In the genomic region with DNA sequence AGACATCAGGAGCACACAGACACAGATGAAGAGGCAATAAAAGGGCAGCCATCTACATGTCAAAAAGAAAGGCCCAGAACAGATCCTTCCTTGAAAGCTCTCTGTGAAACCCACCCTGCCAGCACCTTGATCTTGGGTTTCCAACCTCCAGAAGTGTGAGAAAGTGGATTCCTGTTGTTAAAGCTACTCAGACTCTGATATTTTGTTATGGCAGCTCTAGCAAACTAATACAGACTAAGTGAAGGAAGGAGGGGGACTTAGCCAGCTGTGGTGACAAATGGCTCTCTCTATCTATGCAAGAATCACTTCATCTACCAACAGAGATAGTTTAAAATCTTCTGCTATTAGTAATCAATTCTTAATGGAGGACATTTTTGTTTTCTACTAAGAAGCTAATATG, we compare ENCODE assay signal across 24 cellular contexts. TPM values are rescaled to one million over a fixed set of nuclear protein-coding genes. Genes with fewer than 3 reads are reported as not detected.
A peak's percentile ranks its signal among the peaks of the same experiment; 100 is the strongest.
DNase-seq lines count a peak whose midpoint lies in the region; ATAC-seq and TF ChIP-seq lines count a peak whose summit lies in the region.
"Had no signal": no experiment of that assay in that cellular context is flagged by ENCODE, and none has a peak within 500 bp of the region (broad histone marks: within the 10 kb centered on the region; RNA-seq: fewer than 3 reads in every experiment).

No MANE protein-coding gene starts in this region.

- peak overlapping the region; percentile 95 for H3K27ac Mint-ChIP-seq in activated CD4-positive, alpha-beta T cell treated with anti-CD3 and anti-CD28 coated beads, Interleukin-2, amount 10 ng/mL, durations not matched to agents 7 days and 5 days
- H3K27ac Mint-ChIP-seq in CD4-positive, alpha-beta T cell = peak overlapping the region; percentile 97
- H3K27ac Mint-ChIP-seq in activated CD4-positive, alpha-beta memory T cell treated with anti-CD3 and anti-CD28 coated beads, Interleukin-2, amount 10 ng/mL, durations not matched to agents 7 days and 5 days = peak overlapping the region; percentile 97
- H3K27ac Mint-ChIP-seq in dendritic cell treated with granulocyte-macrophage colony-stimulating factor and Interleukin-4, amounts not matched to agents 40 ng/mL and 50 ng/mL, for 4 days = peak overlapping the region; percentile 79
- H3K27ac Mint-ChIP-seq: nephron progenitor cell had no signal

- no peak for TF ChIP-seq CTCF in CD4-positive, alpha-beta T cell (IDR thresholded peaks at IDR 0.05)

- no peak for ATAC-seq in CD4-positive, alpha-beta T cell (ENCODE audit: poor library complexity)
- ATAC-seq: effector memory CD8-positive, alpha-beta T cell; esophagus mucosa; left ventricle myocardium superior had no signal

- DNase-seq in activated CD4-positive, alpha-beta T cell treated with anti-CD3 and anti-CD28 coated beads, Interleukin-2, amount 10 ng/mL, durations not matched to agents 7 days and 5 days = no peak
- DNase-seq in activated CD4-positive, alpha-beta T cell treated with anti-CD3 and anti-CD28 coated beads for 48 hours = no peak
- DNase-seq in CD4-positive, alpha-beta T cell = no peak
- DNase-seq in activated CD4-positive, alpha-beta memory T cell treated with anti-CD3 and anti-CD28 coated beads, Interleukin-2, amount 10 ng/mL, durations not matched to agents 7 days and 5 days = no peak
- DNase-seq in NCI-H2227 treated with DMSO at 0.1 percent for 48 hours (lab: John Stamatoyannopoulos, UW) (no peak), cerebellar cortex (ENCODE audit: low spot score) (no peak), islet precursor cell (no peak)
- DNase-seq: DMS 273 treated with DMSO at 0.1 percent for 48 hours; effector memory CD8-positive, alpha-beta T cell; foreskin melanocyte; left ventricle myocardium superior; NCI-H1436 treated with DMSO at 0.1 percent for 48 hours; NCI-H526; nephron progenitor cell; posterior cingulate gyrus; sigmoid colon; stimulated activated CD4-positive, alpha-beta T cell treated with anti-CD3 and anti-CD28 coated beads, Interleukin-15, amount 100 ng/mL, for 24 hours had no signal

- H3K9me3 ChIP-seq in CD4-positive, alpha-beta T cell (ENCODE audit: control insufficient read depth, low read length) = no peaks in the 10 kb centered on the region
- H3K9me3 ChIP-seq: sigmoid colon, SJSA1, suprapubic skin had no signal

- H3K9me3 Mint-ChIP-seq in activated CD4-positive, alpha-beta T cell treated with anti-CD3 and anti-CD28 coated beads, Interleukin-2, amount 10 ng/mL, durations not matched to agents 7 days and 5 days = peaks cover 32% of the 10 kb centered on the region
- peaks cover 6% of the 10 kb centered on the region for H3K9me3 Mint-ChIP-seq in CD4-positive, alpha-beta T cell
- peaks cover 32% of the 10 kb centered on the region for H3K9me3 Mint-ChIP-seq in activated CD4-positive, alpha-beta memory T cell treated with anti-CD3 and anti-CD28 coated beads, Interleukin-2, amount 10 ng/mL, durations not matched to agents 7 days and 5 days
- peaks cover 18% of the 10 kb centered on the region for H3K9me3 Mint-ChIP-seq in dendritic cell treated with granulocyte-macrophage colony-stimulating factor and Interleukin-4, amounts not matched to agents 40 ng/mL and 50 ng/mL, for 4 days

- POLR2A ChIA-PET in activated CD4-positive, alpha-beta T cell treated with anti-CD3 and anti-CD28 coated beads, Interleukin-2, amount 10 ng/mL, durations not matched to agents 7 days and 5 days (lab: Charles Lee) = interaction anchor here (0.6 kb wide), 1 partner anchor 32 kb away, joined by 5 read pairs; no protein-coding TSS in a partner anchor
- POLR2A ChIA-PET in CD4-positive, alpha-beta T cell (lab: Charles Lee) = interaction anchor here (0.5 to 1.5 kb wide), 4 partner anchors 8 to 891 kb away, joined by 3 to 4 read pairs (median 4); no protein-coding TSS in a partner anchor
- POLR2A ChIA-PET in activated CD4-positive, alpha-beta memory T cell treated with anti-CD3 and anti-CD28 coated beads, Interleukin-2, amount 10 ng/mL, durations not matched to agents 7 days and 5 days (lab: Charles Lee) = interaction anchor here (1.3 to 16.2 kb wide), 7 partner anchors 9 to 141 kb away, joined by 4 to 196 read pairs (median 7); a partner anchor contains a TSS

- peaks cover 73% of the 10 kb centered on the region for H3K4me1 Mint-ChIP-seq in activated CD4-positive, alpha-beta T cell treated with anti-CD3 and anti-CD28 coated beads, Interleukin-2, amount 10 ng/mL, durations not matched to agents 7 days and 5 days
- H3K4me1 Mint-ChIP-seq in CD4-positive, alpha-beta T cell (ENCODE audit: low read depth) = peaks cover 74% of the 10 kb centered on the region
- peaks cover 84% of the 10 kb centered on the region for H3K4me1 Mint-ChIP-seq in activated CD4-positive, alpha-beta memory T cell treated with anti-CD3 and anti-CD28 coated beads, Interleukin-2, amount 10 ng/mL, durations not matched to agents 7 days and 5 days
- H3K4me1 Mint-ChIP-seq in dendritic cell treated with granulocyte-macrophage colony-stimulating factor and Interleukin-4, amounts not matched to agents 40 ng/mL and 50 ng/mL, for 4 days (ENCODE audit: low read depth) = peaks cover 60% of the 10 kb centered on the region

- H3K27me3 Mint-ChIP-seq in activated CD4-positive, alpha-beta T cell treated with anti-CD3 and anti-CD28 coated beads, Interleukin-2, amount 10 ng/mL, durations not matched to agents 7 days and 5 days = no peaks in the 10 kb centered on the region
- H3K27me3 Mint-ChIP-seq in CD4-positive, alpha-beta T cell = no peaks in the 10 kb centered on the region
- H3K27me3 Mint-ChIP-seq in activated CD4-positive, alpha-beta memory T cell treated with anti-CD3 and anti-CD28 coated beads, Interleukin-2, amount 10 ng/mL, durations not matched to agents 7 days and 5 days = no peaks in the 10 kb centered on the region
- H3K27me3 Mint-ChIP-seq in dendritic cell treated with granulocyte-macrophage colony-stimulating factor and Interleukin-4, amounts not matched to agents 40 ng/mL and 50 ng/mL, for 4 days = no peaks in the 10 kb centered on the region
- H3K27me3 Mint-ChIP-seq: effector memory CD8-positive, alpha-beta T cell had no signal

- intact Hi-C loops in CD4-positive, alpha-beta T cell (cut with DNase I, micrococcal nuclease) = loop anchor here in 1 of 2 experiments (5.0 kb wide), 1 partner anchor 153 kb away; a partner anchor contains a TSS
- intact Hi-C loops in dendritic cell treated with granulocyte-macrophage colony-stimulating factor and Interleukin-4, amounts not matched to agents 40 ng/mL and 50 ng/mL, for 4 days (cut with micrococcal nuclease) = loop anchor here (5.0 kb wide), 1 partner anchor 152 kb away; no protein-coding TSS in a partner anchor

- H3K4me3 Mint-ChIP-seq in activated CD4-positive, alpha-beta T cell treated with anti-CD3 and anti-CD28 coated beads, Interleukin-2, amount 10 ng/mL, durations not matched to agents 7 days and 5 days = no peak overlapping the region
- H3K4me3 Mint-ChIP-seq in CD4-positive, alpha-beta T cell = no peak overlapping the region
- H3K4me3 Mint-ChIP-seq in activated CD4-positive, alpha-beta memory T cell treated with anti-CD3 and anti-CD28 coated beads, Interleukin-2, amount 10 ng/mL, durations not matched to agents 7 days and 5 days = no peak overlapping the region
- no peak overlapping the region for H3K4me3 Mint-ChIP-seq in dendritic cell treated with granulocyte-macrophage colony-stimulating factor and Interleukin-4, amounts not matched to agents 40 ng/mL and 50 ng/mL, for 4 days
- H3K4me3 Mint-ChIP-seq: nephron progenitor cell had no signal

- H3K36me3 Mint-ChIP-seq in activated CD4-positive, alpha-beta T cell treated with anti-CD3 and anti-CD28 coated beads, Interleukin-2, amount 10 ng/mL, durations not matched to agents 7 days and 5 days (ENCODE audit: low read depth) = peaks cover 74% of the 10 kb centered on the region
- peaks cover 42% of the 10 kb centered on the region for H3K36me3 Mint-ChIP-seq in CD4-positive, alpha-beta T cell (ENCODE audit: low read depth)
- H3K36me3 Mint-ChIP-seq in activated CD4-positive, alpha-beta memory T cell treated with anti-CD3 and anti-CD28 coated beads, Interleukin-2, amount 10 ng/mL, durations not matched to agents 7 days and 5 days (ENCODE audit: low read depth) = peaks cover 74% of the 10 kb centered on the region
- peaks cover 70% of the 10 kb centered on the region for H3K36me3 Mint-ChIP-seq in dendritic cell treated with granulocyte-macrophage colony-stimulating factor and Interleukin-4, amounts not matched to agents 40 ng/mL and 50 ng/mL, for 4 days (ENCODE audit: low read depth)

- CTCF ChIA-PET in activated CD4-positive, alpha-beta T cell treated with anti-CD3 and anti-CD28 coated beads, Interleukin-2, amount 10 ng/mL, durations not matched to agents 7 days and 5 days (lab: Charles Lee) = interaction anchor here (0.6 to 1.5 kb wide), 4 partner anchors 8 to 79 kb away, joined by 3 to 4 read pairs (median 3); no protein-coding TSS in a partner anchor
- CTCF ChIA-PET in CD4-positive, alpha-beta T cell (lab: Charles Lee) = interaction anchor here (2.1 kb wide), 1 partner anchor 202 kb away, joined by 6 read pairs; no protein-coding TSS in a partner anchor
- CTCF ChIA-PET in activated CD4-positive, alpha-beta memory T cell treated with anti-CD3 and anti-CD28 coated beads, Interleukin-2, amount 10 ng/mL, durations not matched to agents 7 days and 5 days (lab: Charles Lee) = no interaction called here

- no peaks in the 10 kb centered on the region for H3K27me3 ChIP-seq in CD4-positive, alpha-beta T cell (ENCODE audit: control insufficient read depth, insufficient read depth, low read length)
- H3K27me3 ChIP-seq: BLaER1 treated with 17β-estradiol and CSF1 and Interleukin-3, amounts not matched to agents 10 nM and 100 nM; sigmoid colon; SJSA1; suprapubic skin had no signal

- H3K27ac ChIP-seq in CD4-positive, alpha-beta T cell (ENCODE audit: low read depth, low read length) = peak overlapping the region; percentile 74
- H3K27ac ChIP-seq: sigmoid colon, SJSA1, suprapubic skin had no signal

RNA-seq across cellular contexts. Expression of a gene that starts 10.4 kb away (rescaled TPM):
- 10 to 100 TPM; 51.3 to 59.0 TPM for total RNA-seq in activated CD4-positive, alpha-beta T cell treated with anti-CD3 and anti-CD28 coated beads, Interleukin-2, amount 10 ng/mL, durations not matched to agents 7 days and 5 days
- 10 to 100 TPM; 51.2 to 51.3 TPM for total RNA-seq in CD4-positive, alpha-beta T cell
- 10 to 100 TPM; 87.1 to 91.0 TPM for total RNA-seq in activated CD4-positive, alpha-beta memory T cell treated with anti-CD3 and anti-CD28 coated beads, Interleukin-2, amount 10 ng/mL, durations not matched to agents 7 days and 5 days
- total RNA-seq: A673, G401, SJSA1 had no signal
